1 cellular context compared by ENCODE assay signal in the genomic region with DNA sequence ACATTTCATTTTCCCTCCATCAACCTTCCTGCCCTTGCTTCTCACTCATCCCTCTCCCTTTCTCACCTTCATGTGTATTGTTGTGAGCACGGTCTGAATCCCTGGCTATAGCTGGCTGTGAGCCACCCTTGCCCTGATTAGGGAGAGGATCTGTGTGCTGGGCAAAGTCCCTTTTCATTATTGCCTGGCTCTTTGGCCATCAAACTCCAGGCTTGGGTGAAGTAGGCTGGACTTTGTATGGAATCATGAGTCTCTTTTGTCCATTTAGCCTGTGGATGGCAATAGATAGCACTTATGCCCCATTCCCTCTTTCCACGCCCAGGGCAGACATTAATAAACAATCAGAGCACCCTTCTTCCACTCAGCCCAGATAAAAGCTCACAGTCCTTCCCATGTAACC.
TF ChIP-seq lines count a peak whose summit lies in the region.

No MANE protein-coding gene starts in this region.

TF ChIP-seq in A549, 52 proteins besides CTCF, POLR2A, EP300 and RAD21 (continued from another document):
- TF ChIP-seq BHLHE40 (IDR thresholded peaks at IDR 0.05; ENCODE audit: low read depth, low read length) (no peak), FOSB (CRISPR knock-in tag; IDR thresholded peaks at IDR 0.05) (no peak), RFX5 (IDR thresholded peaks at IDR 0.05) (no peak)
